ENCODE assay signal across 34 cellular contexts in the genomic region with DNA sequence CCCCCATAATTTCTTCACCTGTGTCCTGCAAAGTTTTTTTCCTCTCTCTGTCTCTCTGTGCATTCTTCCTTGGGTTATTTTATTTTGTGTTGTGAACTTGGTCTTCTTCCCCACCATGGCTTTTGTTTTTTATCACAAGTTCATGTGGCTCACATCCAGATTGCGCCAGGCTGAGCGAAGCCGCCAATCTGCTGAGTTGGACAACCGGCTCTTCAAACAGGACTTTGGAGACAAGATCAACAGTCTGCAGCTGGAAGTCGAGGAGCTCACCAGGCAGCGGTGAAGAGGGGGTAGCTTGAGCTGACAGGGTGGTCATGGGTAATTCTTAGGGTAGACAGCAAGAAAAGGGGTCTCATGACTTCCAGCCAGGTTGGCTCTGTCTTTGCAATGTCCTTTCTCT.
"Had no signal": no experiment of that assay in that cellular context is flagged by ENCODE, and none has a peak within 500 bp of the region (broad histone marks: within the 10 kb centered on the region; RNA-seq: fewer than 3 reads in every experiment).

No MANE protein-coding gene starts in this region.

- H3K4me1 Mint-ChIP-seq: activated B cell treated with CpG ODN at 0.5 μM for 24 hours; activated naive CD4-positive, alpha-beta T cell treated with anti-CD3 and anti-CD28 coated beads, Interleukin-2, amount 10 ng/mL, durations not matched to agents 7 days and 5 days; activated naive CD4-positive, alpha-beta T cell treated with anti-CD3 and anti-CD28 coated beads, Interleukin-2, amount 50 U/mL, for 24 hours; activated naive CD8-positive, alpha-beta T cell treated with anti-CD3 and anti-CD28 coated beads, Interleukin-2, amount 10 ng/mL, durations not matched to agents 7 days and 5 days; activated naive CD8-positive, alpha-beta T cell treated with anti-CD3 and anti-CD28 coated beads, Interleukin-2, amount 50 U/mL, for 24 hours; brain; central memory CD8-positive, alpha-beta T cell had no signal

- H3K27ac ChIP-seq: ascending aorta, cardiac muscle cell, VCaP had no signal

- H3K27ac Mint-ChIP-seq: activated B cell treated with CpG ODN at 0.5 μM for 24 hours; activated CD4-positive, alpha-beta memory T cell treated with anti-CD3 and anti-CD28 coated beads for 36 hours; activated CD4-positive, alpha-beta T cell treated with anti-CD3 and anti-CD28 coated beads, Interleukin-2, amount 10 ng/mL, durations not matched to agents 24 days and 14 days; activated CD8-positive, alpha-beta T cell treated with anti-CD3 and anti-CD28 coated beads for 36 hours; activated naive CD4-positive, alpha-beta T cell treated with anti-CD3 and anti-CD28 coated beads, Interleukin-2, amount 10 ng/mL, durations not matched to agents 7 days and 5 days; activated naive CD4-positive, alpha-beta T cell treated with anti-CD3 and anti-CD28 coated beads, Interleukin-2, amount 50 U/mL, for 24 hours; activated naive CD8-positive, alpha-beta T cell; activated naive CD8-positive, alpha-beta T cell treated with anti-CD3 and anti-CD28 coated beads, Interleukin-2, amount 10 ng/mL, durations not matched to agents 7 days and 5 days; activated naive CD8-positive, alpha-beta T cell treated with anti-CD3 and anti-CD28 coated beads, Interleukin-2, amount 50 U/mL, for 24 hours; activated T-cell treated with anti-CD3 and anti-CD28 coated beads, Interleukin-2, amount 50 U/mL, for 24 hours; activated T-helper 2 cell treated with anti-CD3 and anti-CD28 coated beads, Interferon-gamma antibody, Interleukin-2, Interleukin-4, amounts not matched to agents 10 μg/mL and 5 μg/mL and 100 μg/mL, durations not matched to agents 14 hours and 24 hours and 36 hours; T-helper 1 cell treated with Interleukin-12 subunit alpha and Interleukin-12 subunit beta and Interleukin-4 antibody, amounts not matched to agents 30 μg/mL and 1 μg/mL, for 36 hours; T-helper 2 cell treated with Interferon-gamma antibody and Interleukin-4, amounts not matched to agents 5 μg/mL and 100 μg/mL, for 36 hours had no signal

- H3K27me3 ChIP-seq: ascending aorta, cardiac muscle cell had no signal

- H3K9me3 ChIP-seq: ascending aorta had no signal

- H3K4me1 ChIP-seq: ascending aorta had no signal

- H3K9me3 Mint-ChIP-seq: activated B cell treated with CpG ODN at 0.5 μM for 24 hours; activated CD4-positive, alpha-beta memory T cell treated with anti-CD3 and anti-CD28 coated beads for 36 hours; activated CD4-positive, alpha-beta T cell treated with anti-CD3 and anti-CD28 coated beads, Interleukin-2, amount 10 ng/mL, durations not matched to agents 24 days and 14 days; activated CD8-positive, alpha-beta T cell treated with anti-CD3 and anti-CD28 coated beads for 36 hours; activated naive CD4-positive, alpha-beta T cell treated with anti-CD3 and anti-CD28 coated beads, Interleukin-2, amount 10 ng/mL, durations not matched to agents 7 days and 5 days; activated naive CD4-positive, alpha-beta T cell treated with anti-CD3 and anti-CD28 coated beads, Interleukin-2, amount 50 U/mL, for 24 hours; activated naive CD8-positive, alpha-beta T cell treated with anti-CD3 and anti-CD28 coated beads, Interleukin-2, amount 10 ng/mL, durations not matched to agents 7 days and 5 days; activated naive CD8-positive, alpha-beta T cell treated with anti-CD3 and anti-CD28 coated beads, Interleukin-2, amount 50 U/mL, for 24 hours; activated T-cell treated with anti-CD3 and anti-CD28 coated beads, Interleukin-2, amount 50 U/mL, for 24 hours; activated T-helper 2 cell treated with anti-CD3 and anti-CD28 coated beads, Interferon-gamma antibody, Interleukin-2, Interleukin-4, amounts not matched to agents 10 μg/mL and 5 μg/mL and 100 μg/mL, durations not matched to agents 14 hours and 24 hours and 36 hours; brain; central memory CD8-positive, alpha-beta T cell; T-helper 1 cell treated with Interleukin-12 subunit alpha and Interleukin-12 subunit beta and Interleukin-4 antibody, amounts not matched to agents 30 μg/mL and 1 μg/mL, for 36 hours; T-helper 2 cell treated with Interferon-gamma antibody and Interleukin-4, amounts not matched to agents 5 μg/mL and 100 μg/mL, for 36 hours had no signal

- DNase-seq: activated B cell treated with CpG ODN at 0.5 μM for 24 hours; activated CD4-positive, alpha-beta memory T cell treated with anti-CD3 and anti-CD28 coated beads for 36 hours; activated CD4-positive, alpha-beta T cell treated with anti-CD3 and anti-CD28 coated beads for 4 hours; activated CD4-positive, alpha-beta T cell treated with anti-CD3 and anti-CD28 coated beads, Interleukin-2, amount 10 ng/mL, durations not matched to agents 24 days and 14 days; activated CD4-positive, alpha-beta T cell treated with anti-CD3 and anti-CD28 coated beads, Interleukin-2, amount 50 U/mL, for 1 hour; activated CD4-positive, alpha-beta T cell treated with anti-CD3 and anti-CD28 coated beads, Interleukin-2, amount 50 U/mL, for 4 hours; activated CD4-positive, CD25-positive, alpha-beta regulatory T cell treated with anti-CD3 and anti-CD28 coated beads, Interleukin-2, amount 50 U/mL, for 72 hours; activated CD8-positive, alpha-beta memory T cell treated with anti-CD3 and anti-CD28 coated beads, Interleukin-2, amount 50 U/mL, for 4 hours; activated CD8-positive, alpha-beta T cell treated with anti-CD3 and anti-CD28 coated beads for 36 hours; activated effector memory CD4-positive, alpha-beta T cell treated with Interleukin-2 at 50 U/mL for 16 hours; activated gamma-delta T cell; activated naive CD4-positive, alpha-beta T cell treated with anti-CD3 and anti-CD28 coated beads, Interleukin-2, amount 10 ng/mL, durations not matched to agents 7 days and 5 days; activated naive CD4-positive, alpha-beta T cell treated with Interleukin-2 at 50 U/mL for 16 hours; activated naive CD8-positive, alpha-beta T cell treated with anti-CD3 and anti-CD28 coated beads, Interleukin-2, amount 10 ng/mL, durations not matched to agents 7 days and 5 days; activated naive CD8-positive, alpha-beta T cell treated with anti-CD3 and anti-CD28 coated beads, Interleukin-2, amount 50 U/mL, for 24 hours; activated T-cell treated with anti-CD3 and anti-CD28 coated beads, Interleukin-2, amount 50 U/mL, for 24 hours; activated T-cell treated with anti-CD3 and anti-CD28 coated beads, Interleukin-2, amount 50 U/mL, for 48 hours; amygdala; anterior cingulate cortex; caudate nucleus; cerebellar nuclear complex; T-helper 1 cell; T-helper 2 cell; T-helper 9 cell had no signal

- H3K4me3 ChIP-seq: ascending aorta, cardiac muscle cell had no signal

- ATAC-seq: activated CD8-positive, alpha-beta T cell treated with anti-CD3 and anti-CD28 coated beads for 36 hours; activated naive CD8-positive, alpha-beta T cell treated with anti-CD3 and anti-CD28 coated beads, Interleukin-2, amount 50 U/mL, for 24 hours had no signal

- H3K4me3 Mint-ChIP-seq: activated B cell treated with CpG ODN at 0.5 μM for 24 hours; activated CD4-positive, alpha-beta memory T cell treated with anti-CD3 and anti-CD28 coated beads for 36 hours; activated CD4-positive, alpha-beta T cell treated with anti-CD3 and anti-CD28 coated beads, Interleukin-2, amount 10 ng/mL, durations not matched to agents 24 days and 14 days; activated CD8-positive, alpha-beta T cell treated with anti-CD3 and anti-CD28 coated beads for 36 hours; activated naive CD4-positive, alpha-beta T cell treated with anti-CD3 and anti-CD28 coated beads, Interleukin-2, amount 10 ng/mL, durations not matched to agents 7 days and 5 days; activated naive CD4-positive, alpha-beta T cell treated with anti-CD3 and anti-CD28 coated beads, Interleukin-2, amount 50 U/mL, for 24 hours; activated naive CD8-positive, alpha-beta T cell; activated naive CD8-positive, alpha-beta T cell treated with anti-CD3 and anti-CD28 coated beads, Interleukin-2, amount 10 ng/mL, durations not matched to agents 7 days and 5 days; activated naive CD8-positive, alpha-beta T cell treated with anti-CD3 and anti-CD28 coated beads, Interleukin-2, amount 50 U/mL, for 24 hours; activated T-cell treated with anti-CD3 and anti-CD28 coated beads, Interleukin-2, amount 50 U/mL, for 24 hours; brain; central memory CD8-positive, alpha-beta T cell; T-helper 1 cell treated with Interleukin-12 subunit alpha and Interleukin-12 subunit beta and Interleukin-4 antibody, amounts not matched to agents 30 μg/mL and 1 μg/mL, for 36 hours; T-helper 2 cell treated with Interferon-gamma antibody and Interleukin-4, amounts not matched to agents 5 μg/mL and 100 μg/mL, for 36 hours had no signal

- H3K27me3 Mint-ChIP-seq: activated B cell treated with CpG ODN at 0.5 μM for 24 hours; activated CD4-positive, alpha-beta memory T cell treated with anti-CD3 and anti-CD28 coated beads for 36 hours; activated CD4-positive, alpha-beta T cell treated with anti-CD3 and anti-CD28 coated beads, Interleukin-2, amount 10 ng/mL, durations not matched to agents 24 days and 14 days; activated CD8-positive, alpha-beta T cell treated with anti-CD3 and anti-CD28 coated beads for 36 hours; activated naive CD4-positive, alpha-beta T cell treated with anti-CD3 and anti-CD28 coated beads, Interleukin-2, amount 10 ng/mL, durations not matched to agents 7 days and 5 days; activated naive CD4-positive, alpha-beta T cell treated with anti-CD3 and anti-CD28 coated beads, Interleukin-2, amount 50 U/mL, for 24 hours; activated naive CD8-positive, alpha-beta T cell; activated naive CD8-positive, alpha-beta T cell treated with anti-CD3 and anti-CD28 coated beads, Interleukin-2, amount 10 ng/mL, durations not matched to agents 7 days and 5 days; activated naive CD8-positive, alpha-beta T cell treated with anti-CD3 and anti-CD28 coated beads, Interleukin-2, amount 50 U/mL, for 24 hours; activated T-cell treated with anti-CD3 and anti-CD28 coated beads, Interleukin-2, amount 50 U/mL, for 24 hours; brain; central memory CD8-positive, alpha-beta T cell had no signal
